1 cellular context compared by ENCODE assay signal in genomic region chr6:71411882-71412281, GRCh38.
TF ChIP-seq lines count a peak whose summit lies in the region.

No MANE protein-coding gene starts in this region.

TF ChIP-seq in IMR-90, 13 proteins besides CTCF, POLR2A, EP300 and RAD21:
- TF ChIP-seq BHLHE40 (IDR thresholded peaks at IDR 0.05; ENCODE audit: low read depth, low read length), result no peak
